Comparison of ENCODE assay signal across 12 cellular contexts in the genomic region with DNA sequence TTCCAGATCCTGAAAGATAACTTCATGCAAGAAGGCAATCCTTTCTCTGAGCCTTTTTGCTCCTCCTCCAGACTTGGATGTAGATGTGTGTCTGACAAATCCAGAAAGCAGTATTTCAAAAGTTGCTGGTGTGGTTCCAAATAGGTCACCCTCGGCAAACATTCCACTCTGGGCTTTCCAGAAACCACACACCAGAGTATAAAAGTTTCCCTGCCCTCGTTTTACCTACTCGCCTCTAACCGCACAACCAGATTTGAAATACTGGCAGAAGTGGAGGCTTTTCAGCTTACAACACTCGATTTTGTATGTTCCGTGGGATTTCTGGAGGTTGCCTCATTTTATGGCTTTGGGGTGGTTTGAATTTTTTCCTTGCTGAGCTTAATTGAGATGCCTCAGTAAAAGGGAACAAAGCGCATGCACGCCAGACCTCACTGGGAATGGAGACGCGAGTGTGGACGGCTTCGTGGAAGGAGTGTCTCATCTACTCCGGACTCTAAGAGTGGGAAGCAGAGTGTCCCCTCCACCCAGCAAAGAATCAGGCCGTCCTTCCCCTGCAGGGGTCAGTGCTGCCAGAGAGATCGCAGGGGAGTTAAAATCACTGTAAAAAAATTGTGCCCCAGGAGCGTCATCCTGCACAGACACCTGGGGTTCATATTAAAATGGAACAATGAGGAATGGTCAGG. TPM values are rescaled to one million over a fixed set of nuclear protein-coding genes. Genes with fewer than 3 reads are reported as not detected.
DNase-seq lines count a peak whose midpoint lies in the region; ATAC-seq, FAIRE-seq and TF ChIP-seq lines count a peak whose summit lies in the region.
"Had no signal": no experiment of that assay in that cellular context is flagged by ENCODE, and none has a peak within 500 bp of the region (broad histone marks: within the 10 kb centered on the region; RNA-seq: fewer than 3 reads in every experiment).

No MANE protein-coding gene starts in this region.

- 58 to 60% methylated on average over 16 of the region's 16 CpGs for WGBS in thyroid gland, 2 donors
- 80 to 89% (median 84%) methylated on average over 16 of the region's 16 CpGs for WGBS in small intestine, 3 donors

- ATAC-seq in activated T-helper 17 cell treated with anti-CD3 and anti-CD28 coated beads, Interleukin-2, amount 50 U/mL, for 72 hours (replicated peaks) = no peak
- no peak for ATAC-seq in HG02852 (IDR thresholded peaks at IDR 0.05; ENCODE audit: unreplicated experiment)
- ATAC-seq: activated CD8-positive, alpha-beta memory T cell treated with anti-CD3 and anti-CD28 coated beads, Interleukin-2, amount 10 ng/mL, durations not matched to agents 7 days and 5 days had no signal

- H3K9me3 ChIP-seq in thyroid gland (no peaks in the 10 kb centered on the region), small intestine (ENCODE audit: control insufficient read depth, low read depth) (no peaks in the 10 kb centered on the region)

- H3K9me3 Mint-ChIP-seq in activated T-helper 17 cell treated with anti-CD3 and anti-CD28 coated beads, Interleukin-2, amount 50 U/mL, for 72 hours = no peaks in the 10 kb centered on the region
- H3K9me3 Mint-ChIP-seq in activated naive CD4-positive, alpha-beta T cell treated with anti-CD3 and anti-CD28 coated beads for 36 hours = no peaks in the 10 kb centered on the region
- H3K9me3 Mint-ChIP-seq: endodermal cell had no signal

- H3K4me1 ChIP-seq in thyroid gland (peaks cover 5 to 17% of the 10 kb centered on the region in 2 donors), small intestine (ENCODE audit: control insufficient read depth in 2 of 2, insufficient read depth in 1 of 2, low read depth in 1 of 2, low read length in 1 of 2) (no peaks in the 10 kb centered on the region)

- H3K27ac ChIP-seq in thyroid gland = peak overlapping the region in 1 of 3 donors; percentile 42
- H3K27ac ChIP-seq in small intestine (ENCODE audit: low read depth in 1 of 2, low read length in 1 of 2) = no peak overlapping the region

- no peak overlapping the region for H3K4me3 Mint-ChIP-seq in activated T-helper 17 cell treated with anti-CD3 and anti-CD28 coated beads, Interleukin-2, amount 50 U/mL, for 72 hours
- H3K4me3 Mint-ChIP-seq in activated naive CD4-positive, alpha-beta T cell treated with anti-CD3 and anti-CD28 coated beads for 36 hours = no peak overlapping the region
- H3K4me3 Mint-ChIP-seq: activated CD8-positive, alpha-beta memory T cell treated with anti-CD3 and anti-CD28 coated beads, Interleukin-2, amount 10 ng/mL, durations not matched to agents 7 days and 5 days; endodermal cell had no signal

- TF ChIP-seq POLR2A in thyroid gland (IDR thresholded peaks at IDR 0.05) = no peak

- H3K36me3 ChIP-seq in bronchial epithelial cell (ENCODE audit: control insufficient read depth, insufficient read depth, low read length) (no peaks in the 10 kb centered on the region), thyroid gland (no peaks in the 10 kb centered on the region), small intestine (ENCODE audit: control insufficient read depth in 2 of 2, insufficient read depth in 2 of 2, low read length in 2 of 2) (peaks cover 0 to 3% of the 10 kb centered on the region in 2 donors)

- peaks cover 11% of the 10 kb centered on the region for H3K4me1 Mint-ChIP-seq in activated T-helper 17 cell treated with anti-CD3 and anti-CD28 coated beads, Interleukin-2, amount 50 U/mL, for 72 hours
- H3K4me1 Mint-ChIP-seq in activated naive CD4-positive, alpha-beta T cell treated with anti-CD3 and anti-CD28 coated beads for 36 hours (ENCODE audit: low read depth) = peaks cover 7% of the 10 kb centered on the region
- H3K4me1 Mint-ChIP-seq: endodermal cell, naive B cell had no signal

- H3K27ac Mint-ChIP-seq in activated T-helper 17 cell treated with anti-CD3 and anti-CD28 coated beads, Interleukin-2, amount 50 U/mL, for 72 hours = no peak overlapping the region
- H3K27ac Mint-ChIP-seq in activated naive CD4-positive, alpha-beta T cell treated with anti-CD3 and anti-CD28 coated beads for 36 hours = no peak overlapping the region
- H3K27ac Mint-ChIP-seq: activated CD8-positive, alpha-beta memory T cell treated with anti-CD3 and anti-CD28 coated beads, Interleukin-2, amount 10 ng/mL, durations not matched to agents 7 days and 5 days; endodermal cell had no signal

- CTCF ChIA-PET in activated naive CD4-positive, alpha-beta T cell treated with anti-CD3 and anti-CD28 coated beads for 36 hours (lab: Charles Lee) = interaction anchor here (0.7 kb wide), 1 partner anchor 8 kb away, joined by 3 read pairs; no protein-coding TSS in a partner anchor

- no peaks in the 10 kb centered on the region for H3K27me3 Mint-ChIP-seq in activated T-helper 17 cell treated with anti-CD3 and anti-CD28 coated beads, Interleukin-2, amount 50 U/mL, for 72 hours
- H3K27me3 Mint-ChIP-seq in activated naive CD4-positive, alpha-beta T cell treated with anti-CD3 and anti-CD28 coated beads for 36 hours (ENCODE audit: low read depth) = no peaks in the 10 kb centered on the region
- H3K27me3 Mint-ChIP-seq: activated CD8-positive, alpha-beta memory T cell treated with anti-CD3 and anti-CD28 coated beads, Interleukin-2, amount 10 ng/mL, durations not matched to agents 7 days and 5 days had no signal

- TF ChIP-seq CTCF in bronchial epithelial cell (IDR thresholded peaks at IDR 0.05; ENCODE audit: insufficient read depth, low read length, severe bottlenecking) (no peak), thyroid gland (IDR thresholded peaks at IDR 0.05) (no peak)

- no peaks in the 10 kb centered on the region for H3K36me3 Mint-ChIP-seq in activated T-helper 17 cell treated with anti-CD3 and anti-CD28 coated beads, Interleukin-2, amount 50 U/mL, for 72 hours (ENCODE audit: low read depth)
- no peaks in the 10 kb centered on the region for H3K36me3 Mint-ChIP-seq in activated naive CD4-positive, alpha-beta T cell treated with anti-CD3 and anti-CD28 coated beads for 36 hours (ENCODE audit: low read depth)
- H3K36me3 Mint-ChIP-seq: activated CD8-positive, alpha-beta memory T cell treated with anti-CD3 and anti-CD28 coated beads, Interleukin-2, amount 10 ng/mL, durations not matched to agents 7 days and 5 days had no signal

- peak; percentile 96 for FAIRE-seq in bronchial epithelial cell (lab: Jason Lieb, UNC)
- FAIRE-seq in small intestine (lab: Jason Lieb, UNC) = no peak

- H3K4me3 ChIP-seq in bronchial epithelial cell (ENCODE audit: low read depth, low read length) (no peak overlapping the region), thyroid gland (replicated peaks in 1 of 3) (no peak overlapping the region), small intestine (ENCODE audit: low read depth in 1 of 2, low read length in 2 of 2) (no peak overlapping the region)

- intact Hi-C loops in thyroid gland (cut with DNase I) = no loop called here
- intact Hi-C loops in activated naive CD4-positive, alpha-beta T cell treated with anti-CD3 and anti-CD28 coated beads for 36 hours (cut with micrococcal nuclease) = no loop called here

- DNase-seq in HS-5 (ENCODE audit: low read depth) (peak; percentile 100), bronchial epithelial cell (ENCODE audit: low read depth) (peak; percentile 64), kidney glomerular epithelial cell (lab: John Stamatoyannopoulos, UW) (peak; percentile 13), thyroid gland (peak; percentile 51 to 62), small intestine (no peak)
- DNase-seq in activated naive CD4-positive, alpha-beta T cell treated with anti-CD3 and anti-CD28 coated beads for 36 hours = no peak
- DNase-seq: activated CD8-positive, alpha-beta memory T cell treated with anti-CD3 and anti-CD28 coated beads, Interleukin-2, amount 10 ng/mL, durations not matched to agents 7 days and 5 days; endodermal cell; naive B cell; NCI-H187 treated with DMSO at 0.1 percent for 48 hours had no signal

- H3K27me3 ChIP-seq in bronchial epithelial cell (ENCODE audit: control insufficient read depth, insufficient read depth, low read length) = no peaks in the 10 kb centered on the region
- no peaks in the 10 kb centered on the region for H3K27me3 ChIP-seq in thyroid gland
- H3K27me3 ChIP-seq in small intestine (ENCODE audit: control insufficient read depth in 2 of 2, insufficient read depth in 2 of 2, low read length in 2 of 2) = no peaks in the 10 kb centered on the region

RNA-seq across cellular contexts. Expression of a gene that starts 44.0 kb away (rescaled TPM):
- total RNA-seq in bronchial epithelial cell = 1,721 and 2,143 TPM in 2 replicates
- 1,000 to 10,000 TPM in 1 of 4 donors, 100 to 1,000 TPM in 3; 216 to 1,406 (median 718) TPM for total RNA-seq in thyroid gland
- total RNA-seq in activated T-helper 17 cell treated with anti-CD3 and anti-CD28 coated beads, Interleukin-2, amount 50 U/mL, for 72 hours = 1,000 to 10,000 TPM; 1,159 to 1,593 TPM
- polyA plus RNA-seq in small intestine = 1,000 to 10,000 TPM; 2,275 to 7,641 (median 3,646) TPM
- total RNA-seq in activated naive CD4-positive, alpha-beta T cell treated with anti-CD3 and anti-CD28 coated beads for 36 hours = 1,000 to 10,000 TPM; 2,225 to 2,255 TPM

Comparison
In these comparisons a context has a peak if more than half of its experiments do, and no peak if none do; other contexts are left out.
1. DNase-seq: peak in HS-5 (single experiment), bronchial epithelial cell (single experiment), kidney glomerular epithelial cell (single experiment) and thyroid gland (2 of 2); none in small intestine (single experiment) and activated naive CD4-positive, alpha-beta T cell treated with anti-CD3 and anti-CD28 coated beads for 36 hours (single experiment).